In genomic region chr9:70352356-70352755, GRCh38 we compare ENCODE assay signal across 17 cellular contexts.
DNase-seq lines count a peak whose midpoint lies in the region; ATAC-seq, FAIRE-seq and TF ChIP-seq lines count a peak whose summit lies in the region.
"Had no signal": no experiment of that assay in that cellular context is flagged by ENCODE, and none has a peak within 500 bp of the region (broad histone marks: within the 10 kb centered on the region; RNA-seq: fewer than 3 reads in every experiment).

No MANE protein-coding gene starts in this region.

- H3K14ac ChIP-seq in mesenchymal stem cell (ENCODE audit: low read length in 2 of 2), result no peak overlapping the region

- H2BK5ac ChIP-seq in mesenchymal stem cell (ENCODE audit: low read depth, low read length, poor library complexity, severe bottlenecking), result no peak overlapping the region

- no peak for ATAC-seq in GM19397 (IDR thresholded peaks at IDR 0.05; ENCODE audit: unreplicated experiment)
- ATAC-seq: esophagus mucosa had no signal

- H2BK120ac ChIP-seq in mesenchymal stem cell (ENCODE audit: low read depth, low read length), result no peak overlapping the region

- FAIRE-seq in bronchial epithelial cell (lab: Jason Lieb, UNC), result no peak

- H3F3A ChIP-seq in MM.1S (ENCODE audit: insufficient read depth, low read length), result no peaks in the 10 kb centered on the region

- H3K9ac ChIP-seq in mesenchymal stem cell (ENCODE audit: low read length), result no peak overlapping the region
- H3K9ac ChIP-seq in MM.1S (ENCODE audit: low read length), result no peak overlapping the region

- H3K36me3 ChIP-seq in bronchial epithelial cell (ENCODE audit: control insufficient read depth, insufficient read depth, low read length), result peaks cover 3% of the 10 kb centered on the region
- peaks cover 11 to 60% of the 10 kb centered on the region in 2 experiments for H3K36me3 ChIP-seq in mesenchymal stem cell (ENCODE audit: control insufficient read depth in 1 of 2, insufficient read depth in 2 of 2, low read depth in 1 of 2, low read length in 2 of 2)
- H3K36me3 ChIP-seq in MM.1S (replicated peaks; ENCODE audit: insufficient read depth, low read length), result peaks cover 4% of the 10 kb centered on the region; the same call in 1 of the 2 replicates

- H3K9me2 ChIP-seq in MM.1S (replicated peaks; ENCODE audit: insufficient read depth, low read length), result no peaks in the 10 kb centered on the region

- peak; percentile 29 for DNase-seq in AG04450 (ENCODE audit: low read depth, low spot score)
- peak; percentile 9 for DNase-seq in HFF-Myc (ENCODE audit: extremely low read depth, low read depth)
- peak; percentile 38 for DNase-seq in bronchial epithelial cell (ENCODE audit: low read depth)
- peak; percentile 34 for DNase-seq in mesenchymal stem cell
- no peak for DNase-seq in MM.1S
- no peak for DNase-seq in SKM-1 treated with dmso at 0.1 percent for 144 hours (lab: John Stamatoyannopoulos, UW; ENCODE audit: unreplicated experiment)
- no peak for DNase-seq in T1000 (lab: John Stamatoyannopoulos, UW)
- DNase-seq: activated gamma-delta T cell; aorta; dorsolateral prefrontal cortex; NCI-H526 treated with DMSO at 0.1 percent for 48 hours; nucleus accumbens; right lobe of liver; stimulated activated CD4-positive, alpha-beta T cell treated with anti-CD3 and anti-CD28 coated beads, Interleukin-2, amount 100 ng/mL, for 24 hours had no signal

- H3K79me1 ChIP-seq in mesenchymal stem cell (replicated peaks; ENCODE audit: low read length, poor library complexity, severe bottlenecking), result peaks cover 1% of the 10 kb centered on the region

- no peaks in the 10 kb centered on the region for H4K20me1 ChIP-seq in MM.1S (ENCODE audit: insufficient read depth, low read length)

- H2AK5ac ChIP-seq in mesenchymal stem cell (ENCODE audit: low read length, severe bottlenecking), result no peak overlapping the region

- no peak overlapping the region for H3K18ac ChIP-seq in mesenchymal stem cell (ENCODE audit: low read depth in 1 of 2, low read length in 2 of 2)

- H3K4me3 ChIP-seq in AG04450 (ENCODE audit: low read depth, low read length), result no peak overlapping the region
- no peak overlapping the region for H3K4me3 ChIP-seq in HFF-Myc (replicated peaks; ENCODE audit: low read depth, low read length)
- H3K4me3 ChIP-seq in bronchial epithelial cell (ENCODE audit: low read depth, low read length), result no peak overlapping the region
- H3K4me3 ChIP-seq in mesenchymal stem cell (ENCODE audit: insufficient read depth in 1 of 2, low read depth in 1 of 2, low read length in 2 of 2), result no peak overlapping the region
- no peak overlapping the region for H3K4me3 ChIP-seq in MM.1S (ENCODE audit: low read length)
- H3K4me3 ChIP-seq: dorsolateral prefrontal cortex, right lobe of liver, SJSA1 had no signal

- H2BK15ac ChIP-seq in mesenchymal stem cell (ENCODE audit: low read depth, poor library complexity, severe bottlenecking), result no peak overlapping the region

- no peak overlapping the region for H3K4ac ChIP-seq in mesenchymal stem cell (ENCODE audit: low read depth in 1 of 2, low read length in 2 of 2)

- H3K4me2 ChIP-seq in mesenchymal stem cell (ENCODE audit: low read length, poor library complexity, severe bottlenecking) (no peak overlapping the region), MM.1S (ENCODE audit: low read depth, low read length) (no peak overlapping the region)

- H3K23ac ChIP-seq in mesenchymal stem cell (ENCODE audit: low read length in 2 of 2), result no peak overlapping the region

- H4K8ac ChIP-seq in mesenchymal stem cell (ENCODE audit: low read length), result no peak overlapping the region

- WGBS in mesenchymal stem cell, result no CpG with 5 or more reads among the region's 1 CpG

- H2BK12ac ChIP-seq in mesenchymal stem cell (ENCODE audit: low read length in 2 of 2), result no peak overlapping the region

- no peaks in the 10 kb centered on the region for H3K4me1 ChIP-seq in mesenchymal stem cell (ENCODE audit: control insufficient read depth, insufficient read depth, low read depth, low read length)
- H3K4me1 ChIP-seq in MM.1S (ENCODE audit: low read length), result no peaks in the 10 kb centered on the region
- H3K4me1 ChIP-seq: right lobe of liver, SJSA1 had no signal

- POLR2A ChIA-PET in AG04450 (lab: Yijun Ruan, JAX), result interaction anchor here (0.6 kb wide), 1 partner anchor 67 kb away, joined by 3 read pairs; no protein-coding TSS in a partner anchor

- TF ChIP-seq CTCF in AG04450 (IDR thresholded peaks at IDR 0.05; ENCODE audit: low read depth, low read length), result no peak
- no peak for TF ChIP-seq CTCF in HFF-Myc (IDR thresholded peaks at IDR 0.05; ENCODE audit: low read depth, low read length, missing control alignments)
- no peak for TF ChIP-seq CTCF in bronchial epithelial cell (IDR thresholded peaks at IDR 0.05; ENCODE audit: insufficient read depth, low read length, severe bottlenecking)
- no peak for TF ChIP-seq CTCF in MM.1S (IDR thresholded peaks at IDR 0.05; ENCODE audit: low read length)

- no peaks in the 10 kb centered on the region for H3K79me2 ChIP-seq in MM.1S (ENCODE audit: low read length)

- no peaks in the 10 kb centered on the region for H3K9me3 ChIP-seq in AG04450 (ENCODE audit: control insufficient read depth, insufficient read depth, low read length)
- no peaks in the 10 kb centered on the region for H3K9me3 ChIP-seq in mesenchymal stem cell (ENCODE audit: control insufficient read depth, low read length)
- no peaks in the 10 kb centered on the region for H3K9me3 ChIP-seq in MM.1S (replicated peaks; ENCODE audit: insufficient read depth, low read length)
- H3K9me3 ChIP-seq: right lobe of liver, SJSA1 had no signal

- H3K27me3 ChIP-seq in AG04450 (ENCODE audit: control insufficient read depth, insufficient read depth, low read length) (no peaks in the 10 kb centered on the region), bronchial epithelial cell (ENCODE audit: control insufficient read depth, insufficient read depth, low read length) (no peaks in the 10 kb centered on the region), mesenchymal stem cell (ENCODE audit: control insufficient read depth in 1 of 2, insufficient read depth in 1 of 2, low read length in 2 of 2) (no peaks in the 10 kb centered on the region), MM.1S (replicated peaks; ENCODE audit: insufficient read depth, low read length) (no peaks in the 10 kb centered on the region)
- H3K27me3 ChIP-seq: dorsolateral prefrontal cortex, right lobe of liver, SJSA1 had no signal

- no peak overlapping the region for H4K91ac ChIP-seq in mesenchymal stem cell (ENCODE audit: low read length)

- H3K27ac ChIP-seq in AG04450 (ENCODE audit: low read depth, low read length) (no peak overlapping the region), mesenchymal stem cell (ENCODE audit: low read length, poor library complexity, severe bottlenecking) (no peak overlapping the region), MM.1S (ENCODE audit: low read length) (no peak overlapping the region)
- H3K27ac ChIP-seq: right lobe of liver, SJSA1 had no signal

- CTCF ChIA-PET in AG04450 (lab: Charles Lee), result interaction anchor here (0.6 to 1.9 kb wide), 3 partner anchors 12 to 250 kb away, joined by 4 to 13 read pairs (median 9); no protein-coding TSS in a partner anchor

- H2AFZ ChIP-seq in mesenchymal stem cell (ENCODE audit: low read depth, low read length), result no peak overlapping the region
- H2AFZ ChIP-seq in MM.1S (ENCODE audit: low read length), result no peak overlapping the region

Comparison
In these comparisons a context has a peak if more than half of its experiments do, and no peak if none do; other contexts are left out.
1. DNase-seq: peak in AG04450 (single experiment), HFF-Myc (single experiment), bronchial epithelial cell (single experiment) and mesenchymal stem cell (single experiment); none in MM.1S (single experiment), SKM-1 treated with dmso at 0.1 percent for 144 hours (single experiment) and T1000 (single experiment).